1 cellular context compared by ENCODE assay signal in the genomic region with DNA sequence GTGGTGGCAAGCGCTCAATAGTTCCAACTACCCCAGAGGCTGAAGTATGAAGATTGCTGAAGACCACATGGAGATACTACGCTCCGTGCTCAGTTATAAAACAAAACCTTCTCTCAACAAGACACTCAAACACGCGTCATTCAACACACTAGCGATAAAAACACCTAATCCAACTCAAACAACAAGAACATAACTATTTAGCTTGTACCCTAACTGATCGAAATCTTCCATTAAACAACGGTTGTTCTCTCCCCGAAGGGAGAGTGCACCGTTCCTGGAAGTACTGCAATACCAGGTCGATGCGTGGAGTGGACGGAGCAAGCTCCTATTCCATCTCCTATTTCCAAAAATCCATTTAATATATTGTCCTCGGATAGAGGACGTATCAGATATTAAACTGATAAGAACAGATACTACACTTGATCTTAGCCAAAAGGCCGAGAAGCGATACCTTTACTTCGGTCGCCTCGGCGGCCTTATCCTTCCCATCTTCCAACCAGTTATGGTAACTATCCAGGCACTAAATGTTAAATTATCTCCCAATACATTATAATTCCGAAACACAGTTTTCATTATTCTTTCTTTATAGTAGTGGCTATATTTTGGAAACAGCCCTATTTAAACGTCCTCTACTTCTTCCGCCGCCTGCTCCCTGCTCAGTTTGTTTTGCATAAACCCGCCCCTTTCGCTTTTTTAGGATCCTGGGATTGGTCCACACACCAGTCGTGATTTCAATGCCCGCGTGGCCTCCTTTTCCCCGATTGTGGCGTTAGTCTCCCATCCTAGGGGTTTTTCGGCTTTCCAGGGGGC.
TF ChIP-seq lines count a peak whose summit lies in the region.

No MANE protein-coding gene starts in this region.

TF ChIP-seq in GM23338, 12 proteins besides CTCF, POLR2A, EP300 and RAD21 (continued from another document):
- TF ChIP-seq, protein P1, sequence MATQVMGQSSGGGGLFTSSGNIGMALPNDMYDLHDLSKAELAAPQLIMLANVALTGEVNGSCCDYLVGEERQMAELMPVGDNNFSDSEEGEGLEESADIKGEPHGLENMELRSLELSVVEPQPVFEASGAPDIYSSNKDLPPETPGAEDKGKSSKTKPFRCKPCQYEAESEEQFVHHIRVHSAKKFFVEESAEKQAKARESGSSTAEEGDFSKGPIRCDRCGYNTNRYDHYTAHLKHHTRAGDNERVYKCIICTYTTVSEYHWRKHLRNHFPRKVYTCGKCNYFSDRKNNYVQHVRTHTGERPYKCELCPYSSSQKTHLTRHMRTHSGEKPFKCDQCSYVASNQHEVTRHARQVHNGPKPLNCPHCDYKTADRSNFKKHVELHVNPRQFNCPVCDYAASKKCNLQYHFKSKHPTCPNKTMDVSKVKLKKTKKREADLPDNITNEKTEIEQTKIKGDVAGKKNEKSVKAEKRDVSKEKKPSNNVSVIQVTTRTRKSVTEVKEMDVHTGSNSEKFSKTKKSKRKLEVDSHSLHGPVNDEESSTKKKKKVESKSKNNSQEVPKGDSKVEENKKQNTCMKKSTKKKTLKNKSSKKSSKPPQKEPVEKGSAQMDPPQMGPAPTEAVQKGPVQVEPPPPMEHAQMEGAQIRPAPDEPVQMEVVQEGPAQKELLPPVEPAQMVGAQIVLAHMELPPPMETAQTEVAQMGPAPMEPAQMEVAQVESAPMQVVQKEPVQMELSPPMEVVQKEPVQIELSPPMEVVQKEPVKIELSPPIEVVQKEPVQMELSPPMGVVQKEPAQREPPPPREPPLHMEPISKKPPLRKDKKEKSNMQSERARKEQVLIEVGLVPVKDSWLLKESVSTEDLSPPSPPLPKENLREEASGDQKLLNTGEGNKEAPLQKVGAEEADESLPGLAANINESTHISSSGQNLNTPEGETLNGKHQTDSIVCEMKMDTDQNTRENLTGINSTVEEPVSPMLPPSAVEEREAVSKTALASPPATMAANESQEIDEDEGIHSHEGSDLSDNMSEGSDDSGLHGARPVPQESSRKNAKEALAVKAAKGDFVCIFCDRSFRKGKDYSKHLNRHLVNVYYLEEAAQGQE (IDR thresholded peaks at IDR 0.05; ENCODE audit: unreplicated experiment): no peak
- peak; percentile 100 for TF ChIP-seq POLR2AphosphoS5 (IDR thresholded peaks at IDR 0.05; ENCODE audit: low read depth)
- TF ChIP-seq, protein P2, sequence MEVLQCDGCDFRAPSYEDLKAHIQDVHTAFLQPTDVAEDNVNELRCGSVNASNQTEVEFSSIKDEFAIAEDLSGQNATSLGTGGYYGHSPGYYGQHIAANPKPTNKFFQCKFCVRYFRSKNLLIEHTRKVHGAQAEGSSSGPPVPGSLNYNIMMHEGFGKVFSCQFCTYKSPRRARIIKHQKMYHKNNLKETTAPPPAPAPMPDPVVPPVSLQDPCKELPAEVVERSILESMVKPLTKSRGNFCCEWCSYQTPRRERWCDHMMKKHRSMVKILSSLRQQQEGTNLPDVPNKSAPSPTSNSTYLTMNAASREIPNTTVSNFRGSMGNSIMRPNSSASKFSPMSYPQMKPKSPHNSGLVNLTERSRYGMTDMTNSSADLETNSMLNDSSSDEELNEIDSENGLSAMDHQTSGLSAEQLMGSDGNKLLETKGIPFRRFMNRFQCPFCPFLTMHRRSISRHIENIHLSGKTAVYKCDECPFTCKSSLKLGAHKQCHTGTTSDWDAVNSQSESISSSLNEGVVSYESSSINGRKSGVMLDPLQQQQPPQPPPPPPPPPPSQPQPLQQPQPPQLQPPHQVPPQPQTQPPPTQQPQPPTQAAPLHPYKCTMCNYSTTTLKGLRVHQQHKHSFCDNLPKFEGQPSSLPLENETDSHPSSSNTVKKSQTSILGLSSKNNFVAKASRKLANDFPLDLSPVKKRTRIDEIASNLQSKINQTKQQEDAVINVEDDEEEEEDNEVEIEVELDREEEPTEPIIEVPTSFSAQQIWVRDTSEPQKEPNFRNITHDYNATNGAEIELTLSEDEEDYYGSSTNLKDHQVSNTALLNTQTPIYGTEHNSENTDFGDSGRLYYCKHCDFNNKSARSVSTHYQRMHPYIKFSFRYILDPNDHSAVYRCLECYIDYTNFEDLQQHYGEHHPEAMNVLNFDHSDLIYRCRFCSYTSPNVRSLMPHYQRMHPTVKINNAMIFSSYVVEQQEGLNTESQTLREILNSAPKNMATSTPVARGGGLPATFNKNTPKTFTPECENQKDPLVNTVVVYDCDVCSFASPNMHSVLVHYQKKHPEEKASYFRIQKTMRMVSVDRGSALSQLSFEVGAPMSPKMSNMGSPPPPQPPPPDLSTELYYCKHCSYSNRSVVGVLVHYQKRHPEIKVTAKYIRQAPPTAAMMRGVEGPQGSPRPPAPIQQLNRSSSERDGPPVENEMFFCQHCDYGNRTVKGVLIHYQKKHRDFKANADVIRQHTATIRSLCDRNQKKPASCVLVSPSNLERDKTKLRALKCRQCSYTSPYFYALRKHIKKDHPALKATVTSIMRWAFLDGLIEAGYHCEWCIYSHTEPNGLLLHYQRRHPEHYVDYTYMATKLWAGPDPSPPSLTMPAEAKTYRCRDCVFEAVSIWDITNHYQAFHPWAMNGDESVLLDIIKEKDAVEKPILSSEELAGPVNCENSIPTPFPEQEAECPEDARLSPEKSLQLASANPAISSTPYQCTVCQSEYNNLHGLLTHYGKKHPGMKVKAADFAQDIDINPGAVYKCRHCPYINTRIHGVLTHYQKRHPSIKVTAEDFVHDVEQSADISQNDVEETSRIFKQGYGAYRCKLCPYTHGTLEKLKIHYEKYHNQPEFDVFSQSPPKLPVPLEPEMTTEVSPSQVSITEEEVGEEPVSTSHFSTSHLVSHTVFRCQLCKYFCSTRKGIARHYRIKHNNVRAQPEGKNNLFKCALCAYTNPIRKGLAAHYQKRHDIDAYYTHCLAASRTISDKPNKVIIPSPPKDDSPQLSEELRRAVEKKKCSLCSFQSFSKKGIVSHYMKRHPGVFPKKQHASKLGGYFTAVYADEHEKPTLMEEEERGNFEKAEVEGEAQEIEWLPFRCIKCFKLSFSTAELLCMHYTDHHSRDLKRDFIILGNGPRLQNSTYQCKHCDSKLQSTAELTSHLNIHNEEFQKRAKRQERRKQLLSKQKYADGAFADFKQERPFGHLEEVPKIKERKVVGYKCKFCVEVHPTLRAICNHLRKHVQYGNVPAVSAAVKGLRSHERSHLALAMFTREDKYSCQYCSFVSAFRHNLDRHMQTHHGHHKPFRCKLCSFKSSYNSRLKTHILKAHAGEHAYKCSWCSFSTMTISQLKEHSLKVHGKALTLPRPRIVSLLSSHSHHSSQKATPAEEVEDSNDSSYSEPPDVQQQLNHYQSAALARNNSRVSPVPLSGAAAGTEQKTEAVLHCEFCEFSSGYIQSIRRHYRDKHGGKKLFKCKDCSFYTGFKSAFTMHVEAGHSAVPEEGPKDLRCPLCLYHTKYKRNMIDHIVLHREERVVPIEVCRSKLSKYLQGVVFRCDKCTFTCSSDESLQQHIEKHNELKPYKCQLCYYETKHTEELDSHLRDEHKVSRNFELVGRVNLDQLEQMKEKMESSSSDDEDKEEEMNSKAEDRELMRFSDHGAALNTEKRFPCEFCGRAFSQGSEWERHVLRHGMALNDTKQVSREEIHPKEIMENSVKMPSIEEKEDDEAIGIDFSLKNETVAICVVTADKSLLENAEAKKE (CRISPR knock-in tag; IDR thresholded peaks at IDR 0.05): peak; percentile 98
- peak; percentile 86 for TF ChIP-seq CREB1 (CRISPR knock-in tag; IDR thresholded peaks at IDR 0.05; ENCODE audit: low read depth)
- no peak for TF ChIP-seq EZH2 (IDR thresholded peaks at IDR 0.05; ENCODE audit: low read depth, unreplicated experiment)
- peak; percentile 59 for TF ChIP-seq JUNB (IDR thresholded peaks at IDR 0.05; ENCODE audit: unreplicated experiment)
- TF ChIP-seq STAT1 (IDR thresholded peaks at IDR 0.05; ENCODE audit: unreplicated experiment): no peak
- TF ChIP-seq, protein P3, sequence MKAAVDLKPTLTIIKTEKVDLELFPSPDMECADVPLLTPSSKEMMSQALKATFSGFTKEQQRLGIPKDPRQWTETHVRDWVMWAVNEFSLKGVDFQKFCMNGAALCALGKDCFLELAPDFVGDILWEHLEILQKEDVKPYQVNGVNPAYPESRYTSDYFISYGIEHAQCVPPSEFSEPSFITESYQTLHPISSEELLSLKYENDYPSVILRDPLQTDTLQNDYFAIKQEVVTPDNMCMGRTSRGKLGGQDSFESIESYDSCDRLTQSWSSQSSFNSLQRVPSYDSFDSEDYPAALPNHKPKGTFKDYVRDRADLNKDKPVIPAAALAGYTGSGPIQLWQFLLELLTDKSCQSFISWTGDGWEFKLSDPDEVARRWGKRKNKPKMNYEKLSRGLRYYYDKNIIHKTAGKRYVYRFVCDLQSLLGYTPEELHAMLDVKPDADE (IDR thresholded peaks at IDR 0.05): peak; percentile 98
- TF ChIP-seq NANOG (IDR thresholded peaks at IDR 0.05; ENCODE audit: borderline replicate concordance): 0 out of 2 replicates have a peak, but pooled peaks have one; percentile 9
TF ChIP-seq in GM23338: peak in this region for 8.
